ENCODE assay signal across 20 cellular contexts in the genomic region with DNA sequence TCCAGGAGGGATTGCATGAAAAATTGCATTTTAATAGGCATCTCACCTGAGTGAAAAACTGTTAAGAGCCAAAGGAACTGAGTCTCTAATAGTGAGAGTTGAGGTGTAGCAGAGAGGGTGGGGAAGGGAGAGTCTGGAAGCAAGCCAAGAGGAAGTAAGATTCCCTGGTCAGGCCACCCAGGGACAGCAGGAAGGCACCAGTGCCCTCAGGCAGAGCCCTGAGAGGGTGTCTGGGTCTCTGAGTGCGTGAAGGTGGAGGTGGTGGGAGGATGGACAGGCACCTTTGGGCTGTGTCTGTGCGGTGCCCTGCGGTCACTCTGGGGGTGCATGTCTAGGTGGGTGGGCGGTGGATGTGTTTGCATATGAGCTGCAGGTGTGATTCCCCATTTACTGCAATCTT.
DNase-seq lines count a peak whose midpoint lies in the region; FAIRE-seq lines count a peak whose summit lies in the region.
"Had no signal": no experiment of that assay in that cellular context is flagged by ENCODE, and none has a peak within 500 bp of the region (broad histone marks: within the 10 kb centered on the region; RNA-seq: fewer than 3 reads in every experiment).

No MANE protein-coding gene starts in this region.

- H3K4me2 ChIP-seq in neuronal stem cell (ENCODE audit: insufficient read depth, low read length, poor library complexity, severe bottlenecking): no peak overlapping the region

- no peaks in the 10 kb centered on the region for H3K27me3 ChIP-seq in neuronal stem cell (ENCODE audit: control insufficient read depth in 3 of 3, insufficient read depth in 3 of 3, low read depth in 1 of 3, low read length in 3 of 3)
- H3K27me3 ChIP-seq: dorsolateral prefrontal cortex had no signal

- peaks cover 0 to 2% of the 10 kb centered on the region in 2 donors for H3K4me1 ChIP-seq in neuronal stem cell (ENCODE audit: control insufficient read depth in 2 of 2, insufficient read depth in 1 of 2, low read depth in 1 of 2, low read length in 2 of 2)
- H3K4me1 ChIP-seq: foreskin keratinocyte, prostate gland had no signal

- H3K4me3 ChIP-seq in neuronal stem cell (ENCODE audit: low read length in 2 of 2): no peak overlapping the region
- H3K4me3 ChIP-seq: dorsolateral prefrontal cortex, prostate gland had no signal

- peak overlapping the region; percentile 25 for H3K14ac ChIP-seq in neuronal stem cell (ENCODE audit: low read length)

- H3K79me1 ChIP-seq in neuronal stem cell (ENCODE audit: low read depth, low read length): no peaks in the 10 kb centered on the region

- DNase-seq in NCI-H2107 treated with DMSO at 0.1 percent for 48 hours (lab: John Stamatoyannopoulos, UW; ENCODE audit: unreplicated experiment) (peak; percentile 17), NCI-H2107 (lab: John Stamatoyannopoulos, UW) (no peak), DMS53 (lab: John Stamatoyannopoulos, UW) (peak; percentile 62), RCC 7860 (ENCODE audit: low spot score) (no peak), neuronal stem cell (ENCODE audit: low spot score) (no peak), T-helper 9 cell (no peak), MV-4-11 (lab: John Stamatoyannopoulos, UW) (no peak), substantia nigra (lab: John Stamatoyannopoulos, UW) (no peak)
- DNase-seq: activated CD4-positive, alpha-beta memory T cell treated with anti-CD3 and anti-CD28 coated beads for 36 hours; activated naive CD4-positive, alpha-beta T cell treated with Interleukin-2 at 50 U/mL for 16 hours; caudate nucleus; DND-41; dorsolateral prefrontal cortex; foreskin keratinocyte; mesendoderm; NCI-H446 treated with DMSO at 0.1 percent for 48 hours; SHP77; T-helper 2 cell had no signal

- H3K18ac ChIP-seq in neuronal stem cell (ENCODE audit: low read length): no peak overlapping the region

- no peak overlapping the region for H2BK12ac ChIP-seq in neuronal stem cell (ENCODE audit: low read length)

- no peak overlapping the region for H4K8ac ChIP-seq in neuronal stem cell (ENCODE audit: low read depth, low read length)

- H3K9ac ChIP-seq in neuronal stem cell (ENCODE audit: low read depth, low read length, poor library complexity): no peak overlapping the region

- H3K23ac ChIP-seq in neuronal stem cell (ENCODE audit: low read depth, low read length, poor library complexity): no peak overlapping the region

- H2AFZ ChIP-seq in neuronal stem cell (ENCODE audit: low read length): no peak overlapping the region

- WGBS in neuronal stem cell (ENCODE audit: extremely low coverage in 2 of 2, insufficient read length in 2 of 2, insufficient replicate concordance in 1 of 2), 2 donors: no CpG with 5 or more reads among the region's 4 CpGs

- H2BK120ac ChIP-seq in neuronal stem cell (ENCODE audit: low read depth, low read length): no peak overlapping the region

- H2BK15ac ChIP-seq in neuronal stem cell (ENCODE audit: low read length): no peak overlapping the region

- peak; percentile 37 for FAIRE-seq in RCC 7860 (lab: Jason Lieb, UNC)
- FAIRE-seq: A204.1 had no signal

- H3K4ac ChIP-seq in neuronal stem cell (ENCODE audit: low read length): no peak overlapping the region

- no peak overlapping the region for H4K91ac ChIP-seq in neuronal stem cell (ENCODE audit: low read depth, low read length, poor library complexity)

- H3K36me3 ChIP-seq in neuronal stem cell (replicated peaks in 1 of 2; ENCODE audit: control insufficient read depth in 2 of 2, insufficient read depth in 2 of 2, low read length in 2 of 2): no peaks in the 10 kb centered on the region
- H3K36me3 ChIP-seq: prostate gland had no signal

- no peak overlapping the region for H2BK5ac ChIP-seq in neuronal stem cell (ENCODE audit: low read length)

- no peak overlapping the region for H3K27ac ChIP-seq in neuronal stem cell (replicated peaks; ENCODE audit: low read length)
- no peak overlapping the region for H3K27ac ChIP-seq in substantia nigra (ENCODE audit: low read depth, low read length, poor library complexity, severe bottlenecking)
- H3K27ac ChIP-seq: dorsolateral prefrontal cortex, foreskin keratinocyte, prostate gland had no signal

- no peak overlapping the region for H2AK5ac ChIP-seq in neuronal stem cell (ENCODE audit: low read depth, low read length)

- peaks cover 0 to 4% of the 10 kb centered on the region in 2 donors for H3K9me3 ChIP-seq in neuronal stem cell (replicated peaks in 1 of 2; ENCODE audit: control insufficient read depth in 2 of 2, insufficient read depth in 1 of 2, low read depth in 1 of 2, low read length in 2 of 2)
- H3K9me3 ChIP-seq: prostate gland had no signal

Comparison
In these comparisons a context has a peak if more than half of its experiments do, and no peak if none do; other contexts are left out.
1. DNase-seq: peak in NCI-H2107 treated with DMSO at 0.1 percent for 48 hours (single experiment) and DMS53 (single experiment); none in NCI-H2107 (single experiment), RCC 7860 (single experiment), neuronal stem cell (single experiment), T-helper 9 cell (single experiment), MV-4-11 (single experiment) and substantia nigra (0 of 49).